Comparison of ENCODE assay signal across 14 cellular contexts in genomic region chr12:4441355-4442330, GRCh38. TPM values are rescaled to one million over a fixed set of nuclear protein-coding genes. Genes with fewer than 3 reads are reported as not detected.
DNase-seq lines count a peak whose midpoint lies in the region; ATAC-seq and TF ChIP-seq lines count a peak whose summit lies in the region.
"Had no signal": no experiment of that assay in that cellular context is flagged by ENCODE, and none has a peak within 500 bp of the region (broad histone marks: within the 10 kb centered on the region; RNA-seq: fewer than 3 reads in every experiment).

No MANE protein-coding gene starts in this region.

- no peak for TF ChIP-seq CTCF in H9 (conservative IDR thresholded peaks at IDR 0.05)
- TF ChIP-seq CTCF in progenitor cell of endocrine pancreas (IDR thresholded peaks at IDR 0.05; ENCODE audit: unreplicated experiment): no peak

- H3K27ac ChIP-seq in H9 (ENCODE audit: insufficient read length, low read depth, low read length): no peak overlapping the region
- H3K27ac ChIP-seq: PC-9, VCaP had no signal

- no peak overlapping the region for H4K5ac ChIP-seq in H9 (ENCODE audit: insufficient read length, low read depth, low read length)

- H3K36me3 Mint-ChIP-seq in H9 (ENCODE audit: insufficient read depth in 1 of 3, low read depth in 3 of 3): peaks cover 0 to 2% (median 0%) of the 10 kb centered on the region in 3 experiments; a peak in 2 of 7 replicates
- no peaks in the 10 kb centered on the region for H3K36me3 Mint-ChIP-seq in dendritic cell treated with granulocyte-macrophage colony-stimulating factor and Interleukin-4, amounts not matched to agents 40 ng/mL and 50 ng/mL, for 4 days (ENCODE audit: low read depth)
- H3K36me3 Mint-ChIP-seq in progenitor cell of endocrine pancreas (ENCODE audit: insufficient read depth): no peaks in the 10 kb centered on the region

- no peak overlapping the region for H2AK5ac ChIP-seq in H9 (ENCODE audit: insufficient read length, low read length)

- no peak overlapping the region for H3K4ac ChIP-seq in H9 (ENCODE audit: low read depth, low read length)

- H3K4me1 Mint-ChIP-seq in H9 (peaks cover 67 to 84% of the 10 kb centered on the region in 2 experiments), progenitor cell of endocrine pancreas (ENCODE audit: low read depth) (peaks cover 3% of the 10 kb centered on the region)
- peaks cover 91% of the 10 kb centered on the region for H3K4me1 Mint-ChIP-seq in dendritic cell treated with granulocyte-macrophage colony-stimulating factor and Interleukin-4, amounts not matched to agents 40 ng/mL and 50 ng/mL, for 4 days (ENCODE audit: low read depth)

- H3K27me3 Mint-ChIP-seq in H9 (ENCODE audit: low read depth): peaks cover 6% of the 10 kb centered on the region
- peaks cover 7% of the 10 kb centered on the region for H3K27me3 Mint-ChIP-seq in dendritic cell treated with granulocyte-macrophage colony-stimulating factor and Interleukin-4, amounts not matched to agents 40 ng/mL and 50 ng/mL, for 4 days
- H3K27me3 Mint-ChIP-seq in progenitor cell of endocrine pancreas: peaks cover 74% of the 10 kb centered on the region

- peaks cover 0 to 2% of the 10 kb centered on the region in 2 experiments; a peak in 1 of 5 replicates for H3K9me3 Mint-ChIP-seq in H9
- H3K9me3 Mint-ChIP-seq in dendritic cell treated with granulocyte-macrophage colony-stimulating factor and Interleukin-4, amounts not matched to agents 40 ng/mL and 50 ng/mL, for 4 days: no peaks in the 10 kb centered on the region
- no peaks in the 10 kb centered on the region for H3K9me3 Mint-ChIP-seq in progenitor cell of endocrine pancreas (ENCODE audit: low read depth)
- H3K9me3 Mint-ChIP-seq: central memory CD8-positive, alpha-beta T cell had no signal

- no peak overlapping the region for H2BK20ac ChIP-seq in H9 (ENCODE audit: low read depth, low read length, poor library complexity, severe bottlenecking)

- no peak overlapping the region for H2BK15ac ChIP-seq in H9 (ENCODE audit: low read depth, low read length)

- H3K4me1 ChIP-seq in H9 (ENCODE audit: insufficient read depth, low read length): peaks cover 25% of the 10 kb centered on the region; the same call in 1 of the 2 replicates

- no peaks in the 10 kb centered on the region; the same call in 1 of the 2 replicates for H3K27me3 ChIP-seq in H9 (ENCODE audit: insufficient read depth, low read length)

- H4K20me1 ChIP-seq in H9 (ENCODE audit: control insufficient read depth, insufficient read depth, insufficient read length): no peaks in the 10 kb centered on the region

- H3K23ac ChIP-seq in H9 (ENCODE audit: insufficient read length, low read depth, low read length): no peak overlapping the region

- H3K27ac Mint-ChIP-seq in H9 (peak overlapping the region; percentile 84 to 95 (median 91); a peak in 4 of 7 replicates), progenitor cell of endocrine pancreas (no peak overlapping the region)
- H3K27ac Mint-ChIP-seq in dendritic cell treated with granulocyte-macrophage colony-stimulating factor and Interleukin-4, amounts not matched to agents 40 ng/mL and 50 ng/mL, for 4 days: peak overlapping the region; percentile 94

- H2BK12ac ChIP-seq in H9 (ENCODE audit: insufficient read length, low read depth, low read length): no peak overlapping the region

- H3K4me2 ChIP-seq in H9 (ENCODE audit: insufficient read depth, insufficient read length, low read length): peak overlapping the region; percentile 4
- H3K4me2 ChIP-seq: PC-9 had no signal

- no peak overlapping the region for H4K8ac ChIP-seq in H9 (replicated peaks; ENCODE audit: insufficient read length, low read depth, low read length)

- H3K4me3 Mint-ChIP-seq in H9 (peak overlapping the region; percentile 34 to 70), progenitor cell of endocrine pancreas (ENCODE audit: low read depth) (no peak overlapping the region)
- H3K4me3 Mint-ChIP-seq in dendritic cell treated with granulocyte-macrophage colony-stimulating factor and Interleukin-4, amounts not matched to agents 40 ng/mL and 50 ng/mL, for 4 days: no peak overlapping the region
- H3K4me3 Mint-ChIP-seq: central memory CD8-positive, alpha-beta T cell had no signal

- no peak overlapping the region for H3T11ph ChIP-seq in H9 (ENCODE audit: low read length)

- no peaks in the 10 kb centered on the region for H3K79me2 ChIP-seq in H9 (ENCODE audit: insufficient read depth, low read length)

- no peak overlapping the region for H2BK5ac ChIP-seq in H9 (ENCODE audit: insufficient read length, low read length)

- intact Hi-C loops in dendritic cell treated with granulocyte-macrophage colony-stimulating factor and Interleukin-4, amounts not matched to agents 40 ng/mL and 50 ng/mL, for 4 days (cut with micrococcal nuclease): no loop called here

- H3K23me2 ChIP-seq in H9 (ENCODE audit: insufficient read length, low read depth, low read length, poor library complexity, severe bottlenecking): peaks cover 2% of the 10 kb centered on the region

- no peaks in the 10 kb centered on the region for H3K9me3 ChIP-seq in H9 (ENCODE audit: control insufficient read depth, low read depth, low read length)

- DNase-seq in H9: peak; percentile 79
- peak; percentile 73 for DNase-seq in NCI-H2107 treated with DMSO at 0.1 percent for 48 hours (lab: John Stamatoyannopoulos, UW; ENCODE audit: unreplicated experiment)
- DNase-seq in progenitor cell of endocrine pancreas (ENCODE audit: low spot score, unreplicated experiment): peak; percentile 8
- DNase-seq in stimulated activated CD4-positive, alpha-beta T cell treated with anti-CD3 and anti-CD28 coated beads, Interleukin-2, amount 100 ng/mL, for 24 hours: no peak
- no peak for DNase-seq in OCI-M2 (lab: John Stamatoyannopoulos, UW; ENCODE audit: unreplicated experiment)
- DNase-seq in NCI-H2029 (lab: John Stamatoyannopoulos, UW): no peak
- DNase-seq: activated effector memory CD4-positive, alpha-beta T cell treated with Interleukin-2 at 50 U/mL for 16 hours; Calu3; stimulated activated naive CD4-positive, alpha-beta T cell had no signal

- no peak overlapping the region for H3K9ac ChIP-seq in H9 (ENCODE audit: extremely low read depth, insufficient read length, low read length)

- no peaks in the 10 kb centered on the region for H3K79me1 ChIP-seq in H9 (ENCODE audit: insufficient read depth, low read depth, low read length, poor library complexity, severe bottlenecking)

- WGBS in H9 (ENCODE audit: extremely low coverage, insufficient read length, low lambda C conversion rate): no CpG with 5 or more reads among the region's 18 CpGs

- no peak for ATAC-seq in HG02571 (IDR thresholded peaks at IDR 0.05; ENCODE audit: unreplicated experiment)

- no peak overlapping the region for H2AFZ ChIP-seq in H9 (ENCODE audit: low read length)
- H2AFZ ChIP-seq: PC-9 had no signal

- no peak overlapping the region; the same call in 1 of the 2 replicates for H3K14ac ChIP-seq in H9 (ENCODE audit: insufficient read depth, low read length)

- no peak overlapping the region for H3K56ac ChIP-seq in H9 (ENCODE audit: insufficient read length, low read depth, low read length)

- no peak overlapping the region for H2BK120ac ChIP-seq in H9 (ENCODE audit: low read depth, low read length, poor library complexity, severe bottlenecking)

- H3K18ac ChIP-seq in H9 (ENCODE audit: insufficient read length, low read depth, low read length): no peak overlapping the region

- H4K91ac ChIP-seq in H9 (ENCODE audit: insufficient read length, low read depth, low read length): no peak overlapping the region

RNA-seq across cellular contexts. Expression of gene FGF6, which starts 4.0 kb away (rescaled TPM):
- not detected in 2 replicates for total RNA-seq in H9 (2021)
- not detected in 2 replicates for total RNA-seq in progenitor cell of endocrine pancreas
- total RNA-seq: Calu3, PC-9 had no signal

Comparison
In these comparisons a context has a peak if more than half of its experiments do, and no peak if none do; other contexts are left out.
1. DNase-seq: peak in H9 (single experiment), NCI-H2107 treated with DMSO at 0.1 percent for 48 hours (single experiment) and progenitor cell of endocrine pancreas (single experiment); none in stimulated activated CD4-positive, alpha-beta T cell treated with anti-CD3 and anti-CD28 coated beads, Interleukin-2, amount 100 ng/mL, for 24 hours (0 of 2), OCI-M2 (single experiment) and NCI-H2029 (single experiment).
2. H3K4me3 Mint-ChIP-seq: peak in H9 (2 of 2); none in dendritic cell treated with granulocyte-macrophage colony-stimulating factor and Interleukin-4, amounts not matched to agents 40 ng/mL and 50 ng/mL, for 4 days (single experiment) and progenitor cell of endocrine pancreas (single experiment).